In genomic region chr6:132972254-132972653, GRCh38 we compare ENCODE assay signal across 24 cellular contexts.
"Had no signal": no experiment of that assay in that cellular context is flagged by ENCODE, and none has a peak within 500 bp of the region (broad histone marks: within the 10 kb centered on the region; RNA-seq: fewer than 3 reads in every experiment).

No MANE protein-coding gene starts in this region.

- H3K36me3 ChIP-seq: left ventricle myocardium inferior, ovary, tibial nerve, uterus had no signal

- H3K4me1 Mint-ChIP-seq: immature natural killer cell; naive B cell; natural killer cell; stimulated activated memory B cell treated with anti-CD40 and anti-IgM and Interleukin-4, amounts not matched to agents 10 μg/mL and 1 μg/mL and 100 μg/mL, for 72 hours; stimulated activated naive CD8-positive, alpha-beta T cell treated with anti-CD3 and anti-CD28 coated beads, Interleukin-15, amount 100 ng/mL, for 72 hours had no signal

- H3K9me3 Mint-ChIP-seq: mesothelial cell of epicardium; naive B cell; natural killer cell; nephron progenitor cell; stimulated activated memory B cell treated with anti-CD40 and anti-IgM and Interleukin-4, amounts not matched to agents 10 μg/mL and 1 μg/mL and 100 μg/mL, for 72 hours; stimulated activated naive CD8-positive, alpha-beta T cell treated with anti-CD3 and anti-CD28 coated beads, Interleukin-15, amount 100 ng/mL, for 72 hours; type B pancreatic cell had no signal

- H3K4me3 Mint-ChIP-seq: immature natural killer cell; mesothelial cell of epicardium; naive B cell; natural killer cell; nephron progenitor cell; stimulated activated memory B cell treated with anti-CD40 and anti-IgM and Interleukin-4, amounts not matched to agents 10 μg/mL and 1 μg/mL and 100 μg/mL, for 72 hours; stimulated activated naive CD8-positive, alpha-beta T cell treated with anti-CD3 and anti-CD28 coated beads, Interleukin-15, amount 100 ng/mL, for 72 hours; type B pancreatic cell had no signal

- H3K27ac ChIP-seq: left ventricle myocardium inferior, ovary, tibial nerve, uterus had no signal

- H3K4me2 ChIP-seq: smooth muscle cell had no signal

- DNase-seq: hypothalamus; immature natural killer cell; left ventricle myocardium inferior; mesendoderm; naive B cell; natural killer cell; nephron progenitor cell; ovary; right cardiac atrium; stimulated activated CD4-positive, alpha-beta T cell treated with anti-CD3 and anti-CD28 coated beads, Interleukin-1b, Interleukin-23, amount 100 ng/mL, for 48 hours; stimulated activated CD4-positive, alpha-beta T cell treated with anti-CD3 and anti-CD28 coated beads, Interleukin-2, amount 100 ng/mL, for 48 hours; stimulated activated CD4-positive, alpha-beta T cell treated with anti-CD3 and anti-CD28 coated beads, Interleukin-4, amount 100 ng/mL, for 4 hours; stimulated activated CD8-positive, alpha-beta memory T cell treated with anti-CD3 and anti-CD28 coated beads, Interleukin-4, amount 100 ng/mL, for 48 hours; stimulated activated naive CD4-positive, alpha-beta T cell treated with Interleukin-2 at 50 U/mL for 16 hours; stimulated activated naive CD8-positive, alpha-beta T cell treated with anti-CD3 and anti-CD28 coated beads, Interleukin-15, amount 100 ng/mL, for 72 hours; substantia nigra; uterus had no signal

- H3K4me3 ChIP-seq: left ventricle myocardium inferior, lung, ovary, smooth muscle cell, tibial nerve, uterus had no signal

- H3K27me3 Mint-ChIP-seq: stimulated activated memory B cell treated with anti-CD40 and anti-IgM and Interleukin-4, amounts not matched to agents 10 μg/mL and 1 μg/mL and 100 μg/mL, for 72 hours had no signal

- H3K36me3 Mint-ChIP-seq: immature natural killer cell; mesothelial cell of epicardium; naive B cell; natural killer cell; stimulated activated memory B cell treated with anti-CD40 and anti-IgM and Interleukin-4, amounts not matched to agents 10 μg/mL and 1 μg/mL and 100 μg/mL, for 72 hours; type B pancreatic cell had no signal

- H3K4me1 ChIP-seq: tibial nerve, uterus had no signal

- H3K27ac Mint-ChIP-seq: immature natural killer cell; mesothelial cell of epicardium; naive B cell; natural killer cell; nephron progenitor cell; progenitor cell of endocrine pancreas; stimulated activated memory B cell treated with anti-CD40 and anti-IgM and Interleukin-4, amounts not matched to agents 10 μg/mL and 1 μg/mL and 100 μg/mL, for 72 hours; stimulated activated naive CD8-positive, alpha-beta T cell treated with anti-CD3 and anti-CD28 coated beads, Interleukin-15, amount 100 ng/mL, for 72 hours; type B pancreatic cell had no signal

- H3K9me3 ChIP-seq: left ventricle myocardium inferior, ovary, tibial nerve, uterus had no signal

- ATAC-seq: natural killer cell; right cardiac atrium; stimulated activated memory B cell treated with anti-CD40 and anti-IgM and Interleukin-4, amounts not matched to agents 10 μg/mL and 1 μg/mL and 100 μg/mL, for 72 hours; stimulated activated naive CD8-positive, alpha-beta T cell treated with anti-CD3 and anti-CD28 coated beads, Interleukin-15, amount 100 ng/mL, for 72 hours had no signal

- H3K27me3 ChIP-seq: ovary, tibial nerve, uterus had no signal
